8 cellular contexts compared by ENCODE assay signal in the genomic region with DNA sequence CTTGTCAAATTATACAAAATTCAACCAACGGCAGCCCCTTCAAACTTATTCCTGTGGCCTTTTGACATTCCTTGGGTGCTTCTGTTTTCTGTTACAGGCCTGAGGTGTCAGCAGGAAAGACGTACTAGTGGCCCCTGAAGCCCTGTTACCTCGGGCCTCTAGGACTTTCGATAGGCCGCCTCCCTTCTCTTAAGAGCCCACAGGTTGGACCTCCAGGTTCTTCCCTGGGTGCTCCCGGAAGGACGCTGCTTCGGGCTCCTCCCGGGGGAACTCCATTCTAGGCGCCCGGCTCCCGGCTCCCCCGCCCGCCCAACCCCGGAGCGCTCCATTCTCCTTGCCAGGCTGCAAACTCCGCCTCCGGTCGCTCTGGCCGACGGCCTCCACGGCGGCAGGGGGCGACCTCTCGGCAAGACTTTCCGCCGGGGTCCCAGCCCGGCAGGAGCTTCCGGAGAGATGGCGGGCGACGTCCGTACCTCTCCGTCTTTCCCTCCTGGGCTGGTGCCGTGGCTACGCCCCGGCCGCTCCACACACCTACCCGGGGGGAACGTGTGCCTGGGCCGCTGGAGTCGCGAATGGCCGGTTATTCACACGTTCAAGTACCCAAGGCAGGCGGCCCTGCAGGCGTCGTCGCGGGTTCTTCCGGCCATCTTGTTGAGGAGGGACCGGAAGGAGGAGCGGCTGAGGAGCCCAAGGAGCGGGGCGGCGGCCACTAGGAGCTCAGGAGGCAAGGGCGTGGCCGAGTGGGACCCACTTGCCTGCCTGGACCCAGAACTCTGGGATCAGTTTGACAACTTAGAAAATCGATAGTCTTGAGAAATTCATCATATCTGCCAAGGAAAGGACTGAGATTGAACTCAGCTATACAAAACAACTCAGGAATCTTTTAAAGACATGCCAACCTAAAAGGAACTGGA. TPM values are rescaled to one million over a fixed set of nuclear protein-coding genes. Genes with fewer than 3 reads are reported as not detected.
A peak's percentile ranks its signal among the peaks of the same experiment; 100 is the strongest.
DNase-seq lines count a peak whose midpoint lies in the region; ATAC-seq and TF ChIP-seq lines count a peak whose summit lies in the region.

No MANE protein-coding gene starts in this region.

- DNase-seq in NCI-H1092 treated with DMSO at 0.1 percent for 48 hours (lab: John Stamatoyannopoulos, UW), result peak; percentile 69
- peak; percentile 86 for DNase-seq in T-helper 2 cell treated with Interferon-gamma antibody and Interleukin-4, amounts not matched to agents 5 μg/mL and 100 μg/mL, for 36 hours (ENCODE audit: low spot score)
- DNase-seq in astrocyte of the cerebellum (ENCODE audit: low read depth), result peak; percentile 45
- DNase-seq in hypothalamus (lab: John Stamatoyannopoulos, UW), result peak; percentile 29 to 95 (median 78)
- peak; percentile 88 for DNase-seq in sciatic nerve (ENCODE audit: low spot score)
- DNase-seq in NCI-H1048 (lab: John Stamatoyannopoulos, UW), result no peak

- peak overlapping the region; percentile 91 for H3K27ac Mint-ChIP-seq in T-helper 2 cell treated with Interferon-gamma antibody and Interleukin-4, amounts not matched to agents 5 μg/mL and 100 μg/mL, for 36 hours

- peaks cover 8% of the 10 kb centered on the region for H3K4me1 Mint-ChIP-seq in T-helper 2 cell treated with Interferon-gamma antibody and Interleukin-4, amounts not matched to agents 5 μg/mL and 100 μg/mL, for 36 hours (ENCODE audit: low read depth)

- H3K9me3 Mint-ChIP-seq in T-helper 2 cell treated with Interferon-gamma antibody and Interleukin-4, amounts not matched to agents 5 μg/mL and 100 μg/mL, for 36 hours, result peaks cover 25% of the 10 kb centered on the region

- peak overlapping the region; percentile 85 for H3K4me3 Mint-ChIP-seq in T-helper 2 cell treated with Interferon-gamma antibody and Interleukin-4, amounts not matched to agents 5 μg/mL and 100 μg/mL, for 36 hours

- TF ChIP-seq CTCF in GM12873 (IDR thresholded peaks at IDR 0.05; ENCODE audit: insufficient read depth, low read depth, low read length, missing control alignments) (peak; percentile 61), astrocyte of the cerebellum (IDR thresholded peaks at IDR 0.05; ENCODE audit: low read depth, low read length, missing control alignments) (peak; percentile 34)

- in situ Hi-C loops in astrocyte of the cerebellum (cut with HindIII; ENCODE audit: low sequenced_read_pairs), result no loop called here

- H3K36me3 Mint-ChIP-seq in T-helper 2 cell treated with Interferon-gamma antibody and Interleukin-4, amounts not matched to agents 5 μg/mL and 100 μg/mL, for 36 hours (ENCODE audit: low read depth), result peaks cover 15% of the 10 kb centered on the region

- intact Hi-C loops in sciatic nerve (cut with DNase I), result no loop called here

- H3K27me3 Mint-ChIP-seq in T-helper 2 cell treated with Interferon-gamma antibody and Interleukin-4, amounts not matched to agents 5 μg/mL and 100 μg/mL, for 36 hours (ENCODE audit: low read depth), result peaks cover 9% of the 10 kb centered on the region

- ATAC-seq in HG02588 (IDR thresholded peaks at IDR 0.05; ENCODE audit: unreplicated experiment), result peak; percentile 94
- peak; percentile 99 for ATAC-seq in sciatic nerve

- H3K4me3 ChIP-seq in astrocyte of the cerebellum (ENCODE audit: low read depth, low read length), result peak overlapping the region; percentile 63

RNA-seq across cellular contexts. Expression of gene BOLA3, which starts 27.5 kb away (rescaled TPM):
- total RNA-seq in sciatic nerve, result 13.0 TPM

RNA-seq across cellular contexts. Expression of gene MOB1A, which starts 58.5 kb away (rescaled TPM):
- 82.7 TPM for total RNA-seq in sciatic nerve
